ENCODE assay signal across 29 cellular contexts in genomic region chr10:126927799-126928198, GRCh38.
"Had no signal": no experiment of that assay in that cellular context is flagged by ENCODE, and none has a peak within 500 bp of the region (broad histone marks: within the 10 kb centered on the region; RNA-seq: fewer than 3 reads in every experiment).

No MANE protein-coding gene starts in this region.

- H3K4me1 Mint-ChIP-seq: activated CD4-positive, alpha-beta memory T cell treated with anti-CD3 and anti-CD28 coated beads, Interleukin-2, amount 10 ng/mL, durations not matched to agents 7 days and 5 days; activated CD4-positive, alpha-beta T cell treated with anti-CD3 and anti-CD28 coated beads, Interleukin-2, amount 10 ng/mL, durations not matched to agents 7 days and 5 days; T-helper 17 cell had no signal

- H3K27me3 Mint-ChIP-seq: activated CD4-positive, alpha-beta memory T cell treated with anti-CD3 and anti-CD28 coated beads, Interleukin-2, amount 10 ng/mL, durations not matched to agents 7 days and 5 days; activated CD4-positive, alpha-beta T cell treated with anti-CD3 and anti-CD28 coated beads, Interleukin-2, amount 10 ng/mL, durations not matched to agents 7 days and 5 days; activated naive CD8-positive, alpha-beta T cell; activated T-cell treated with anti-CD3 and anti-CD28 coated beads, Interleukin-2, amount 50 U/mL, for 24 hours; T-helper 17 cell had no signal

- ATAC-seq: activated T-cell treated with anti-CD3 and anti-CD28 coated beads, Interleukin-2, amount 50 U/mL, for 72 hours; foreskin keratinocyte; gastrocnemius medialis; T-helper 17 cell had no signal

- H3K27ac ChIP-seq: brain microvascular endothelial cell, esophagus muscularis mucosa, foreskin keratinocyte, gastrocnemius medialis, heart right ventricle had no signal

- H3K9me3 Mint-ChIP-seq: activated CD4-positive, alpha-beta T cell treated with anti-CD3 and anti-CD28 coated beads, Interleukin-2, amount 10 ng/mL, durations not matched to agents 7 days and 5 days; activated T-cell treated with anti-CD3 and anti-CD28 coated beads, Interleukin-2, amount 50 U/mL, for 72 hours had no signal

- H3K36me3 Mint-ChIP-seq: activated naive CD8-positive, alpha-beta T cell had no signal

- H3K27ac Mint-ChIP-seq: activated CD4-positive, alpha-beta memory T cell treated with anti-CD3 and anti-CD28 coated beads, Interleukin-2, amount 10 ng/mL, durations not matched to agents 7 days and 5 days; activated CD4-positive, alpha-beta T cell treated with anti-CD3 and anti-CD28 coated beads, Interleukin-2, amount 10 ng/mL, durations not matched to agents 7 days and 5 days; activated naive CD8-positive, alpha-beta T cell; activated T-cell treated with anti-CD3 and anti-CD28 coated beads, Interleukin-2, amount 50 U/mL, for 24 hours; activated T-cell treated with anti-CD3 and anti-CD28 coated beads, Interleukin-2, amount 50 U/mL, for 72 hours; T-helper 17 cell; T-helper 2 cell treated with Interferon-gamma antibody and Interleukin-4, amounts not matched to agents 5 μg/mL and 100 μg/mL, for 36 hours had no signal

- DNase-seq: activated CD4-positive, alpha-beta memory T cell treated with anti-CD3 and anti-CD28 coated beads, Interleukin-2, amount 10 ng/mL, durations not matched to agents 7 days and 5 days; activated CD4-positive, alpha-beta T cell treated with anti-CD3 and anti-CD28 coated beads for 1 hour; activated CD4-positive, alpha-beta T cell treated with anti-CD3 and anti-CD28 coated beads for 4 hours; activated CD4-positive, alpha-beta T cell treated with anti-CD3 and anti-CD28 coated beads, Interleukin-2, amount 10 ng/mL, durations not matched to agents 7 days and 5 days; activated CD4-positive, alpha-beta T cell treated with anti-CD3 and anti-CD28 coated beads, Interleukin-2, amount 50 U/mL, for 4 hours; activated CD8-positive, alpha-beta memory T cell treated with anti-CD3 and anti-CD28 coated beads, Interleukin-2, amount 50 U/mL, for 48 hours; activated gamma-delta T cell; activated naive CD4-positive, alpha-beta T cell treated with anti-CD3 and anti-CD28 coated beads, Interleukin-2, amount 50 U/mL, for 16 hours; activated naive CD4-positive, alpha-beta T cell treated with Interleukin-2 at 50 U/mL for 16 hours; activated T-cell treated with anti-CD3 and anti-CD28 coated beads for 4 hours; activated T-cell treated with anti-CD3 and anti-CD28 coated beads, Interleukin-2, amount 50 U/mL, for 24 hours; activated T-cell treated with anti-CD3 and anti-CD28 coated beads, Interleukin-2, amount 50 U/mL, for 72 hours; amniotic stem cell; anterior cingulate cortex; brain microvascular endothelial cell; caudate nucleus; cortex of kidney; dermis blood vessel endothelial cell; effector CD4-positive, alpha-beta T cell; erythroblast; foreskin keratinocyte; gastrocnemius medialis; heart right ventricle; T-helper 1 cell; T-helper 17 cell; T1000 had no signal

- H3K36me3 ChIP-seq: gastrocnemius medialis had no signal

- H3K9me3 ChIP-seq: esophagus muscularis mucosa, gastrocnemius medialis, heart right ventricle had no signal

- H3K27me3 ChIP-seq: brain microvascular endothelial cell, esophagus muscularis mucosa, foreskin keratinocyte, gastrocnemius medialis, heart right ventricle had no signal

- H3K4me3 ChIP-seq: esophagus muscularis mucosa, gastrocnemius medialis, heart right ventricle had no signal

- H3K4me3 Mint-ChIP-seq: activated CD4-positive, alpha-beta memory T cell treated with anti-CD3 and anti-CD28 coated beads, Interleukin-2, amount 10 ng/mL, durations not matched to agents 7 days and 5 days; activated CD4-positive, alpha-beta T cell treated with anti-CD3 and anti-CD28 coated beads, Interleukin-2, amount 10 ng/mL, durations not matched to agents 7 days and 5 days; activated naive CD8-positive, alpha-beta T cell; activated T-cell treated with anti-CD3 and anti-CD28 coated beads, Interleukin-2, amount 50 U/mL, for 24 hours; activated T-cell treated with anti-CD3 and anti-CD28 coated beads, Interleukin-2, amount 50 U/mL, for 72 hours; T-helper 17 cell; T-helper 2 cell treated with Interferon-gamma antibody and Interleukin-4, amounts not matched to agents 5 μg/mL and 100 μg/mL, for 36 hours had no signal
